ENCODE assay signal across 23 cellular contexts in the genomic region with DNA sequence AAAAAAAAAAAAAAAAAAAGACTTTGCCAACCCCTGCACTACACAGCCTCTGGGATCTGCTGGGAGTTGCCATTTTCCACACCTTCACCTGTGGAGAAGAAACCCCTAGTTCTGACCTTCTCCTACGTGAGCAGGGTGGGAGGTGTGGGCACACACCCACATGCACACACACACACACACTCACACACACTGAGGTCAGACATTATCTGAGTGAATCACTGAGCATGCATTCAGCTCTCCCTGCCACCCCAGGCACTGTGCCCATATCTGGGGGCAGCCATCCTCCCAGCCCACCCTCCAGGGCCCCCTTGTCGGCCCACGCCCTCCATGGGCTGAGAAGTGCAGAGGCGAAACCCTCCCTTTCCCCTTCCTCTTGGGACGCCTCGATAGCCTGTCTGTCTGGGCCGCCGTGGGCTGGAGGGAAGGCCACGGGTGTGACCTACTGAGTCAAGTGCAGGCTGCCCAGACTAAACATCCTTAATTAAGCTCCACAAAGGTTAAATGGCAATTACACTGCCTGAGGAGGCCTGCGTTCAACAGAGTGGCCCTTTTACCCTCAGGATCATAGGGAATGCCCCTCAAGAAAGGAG.
"Had no signal": no experiment of that assay in that cellular context is flagged by ENCODE, and none has a peak within 500 bp of the region (broad histone marks: within the 10 kb centered on the region; RNA-seq: fewer than 3 reads in every experiment).

No MANE protein-coding gene starts in this region.

- DNase-seq: activated B cell treated with CpG ODN at 0.5 μM for 24 hours; activated CD4-positive, alpha-beta memory T cell treated with anti-CD3 and anti-CD28 coated beads for 36 hours; activated CD4-positive, alpha-beta T cell treated with anti-CD3 and anti-CD28 coated beads for 4 hours; activated naive CD4-positive, alpha-beta T cell; activated naive CD8-positive, alpha-beta T cell treated with anti-CD3 and anti-CD28 coated beads for 36 hours; activated T-cell treated with anti-CD3 and anti-CD28 coated beads for 4 hours; cerebellar nuclear complex; effector CD8-positive, alpha-beta T cell; esophagus squamous epithelium; foreskin keratinocyte; glutamatergic neuron; mammary epithelial cell; nephron progenitor cell; stimulated activated CD4-positive, alpha-beta T cell treated with anti-CD3 and anti-CD28 coated beads, Interleukin-15, amount 100 ng/mL, for 24 hours; stimulated activated CD4-positive, alpha-beta T cell treated with anti-CD3 and anti-CD28 coated beads, Interleukin-2, amount 100 ng/mL, for 48 hours; transverse colon had no signal

- H3K27me3 ChIP-seq: foreskin keratinocyte, vagina had no signal

- FAIRE-seq: keratinocyte, TTC549 had no signal

- H3K4me3 ChIP-seq: breast epithelium, esophagus squamous epithelium, prostate gland, skin epidermis, transverse colon, vagina had no signal

- ATAC-seq: foreskin keratinocyte, left lobe of liver had no signal

- H3K4me1 ChIP-seq: breast epithelium, foreskin keratinocyte, prostate gland, transverse colon, vagina had no signal

- H3K36me3 ChIP-seq: breast epithelium, esophagus squamous epithelium, prostate gland, transverse colon, vagina had no signal

- H3K27ac ChIP-seq: breast epithelium, esophagus squamous epithelium, foreskin keratinocyte, prostate gland, skin epidermis, transverse colon, vagina had no signal

- H3K9me3 ChIP-seq: breast epithelium, esophagus squamous epithelium, prostate gland, transverse colon, vagina had no signal
